ENCODE assay signal across 20 cellular contexts in genomic region chr15:59347915-59348314, GRCh38. TPM values are rescaled to one million over a fixed set of nuclear protein-coding genes. Genes with fewer than 3 reads are reported as not detected.
DNase-seq lines count a peak whose midpoint lies in the region; FAIRE-seq and TF ChIP-seq lines count a peak whose summit lies in the region.
"Had no signal": no experiment of that assay in that cellular context is flagged by ENCODE, and none has a peak within 500 bp of the region (broad histone marks: within the 10 kb centered on the region; RNA-seq: fewer than 3 reads in every experiment).

No MANE protein-coding gene starts in this region.

- peaks cover 21% of the 10 kb centered on the region for H3F3A ChIP-seq in SU-DHL-6 (ENCODE audit: insufficient read depth)

- peaks cover 62% of the 10 kb centered on the region for H4K20me1 ChIP-seq in SU-DHL-6 (ENCODE audit: low read depth, low read length)

- H3K27ac Mint-ChIP-seq in Calu3 (ENCODE audit: unreplicated experiment) (no peak overlapping the region), type B pancreatic cell (no peak overlapping the region)
- H3K27ac Mint-ChIP-seq: CD8-positive, alpha-beta T cell had no signal

- no peak overlapping the region for H3K4me3 ChIP-seq in HUES48 (ENCODE audit: low read depth, low read length)
- no peak overlapping the region for H3K4me3 ChIP-seq in SU-DHL-6 (ENCODE audit: insufficient read depth, low read length, poor library complexity, severe bottlenecking)
- no peak overlapping the region for H3K4me3 ChIP-seq in mesenchymal stem cell (ENCODE audit: insufficient read depth in 1 of 2, low read depth in 1 of 2, low read length in 2 of 2)
- H3K4me3 ChIP-seq: HAP-1 had no signal

- H3K79me2 ChIP-seq in SU-DHL-6 (ENCODE audit: insufficient read depth, low read length) = peaks cover 100% of the 10 kb centered on the region

- no peak overlapping the region for H2BK15ac ChIP-seq in mesenchymal stem cell (ENCODE audit: low read depth, poor library complexity, severe bottlenecking)

- H4K91ac ChIP-seq in mesenchymal stem cell (ENCODE audit: low read length) = no peak overlapping the region

- H3K4me1 Mint-ChIP-seq in Calu3 (ENCODE audit: low read depth, unreplicated experiment) = peaks cover 82% of the 10 kb centered on the region
- H3K4me1 Mint-ChIP-seq in type B pancreatic cell (ENCODE audit: unreplicated experiment) = peaks cover 14% of the 10 kb centered on the region

- no peak overlapping the region for H2BK5ac ChIP-seq in mesenchymal stem cell (ENCODE audit: low read depth, low read length, poor library complexity, severe bottlenecking)

- H3K36me3 ChIP-seq in HUES48 (ENCODE audit: control insufficient read depth, insufficient read depth, low read length) (no peaks in the 10 kb centered on the region), SU-DHL-6 (ENCODE audit: low read length) (peaks cover 3% of the 10 kb centered on the region; the same call in 1 of the 2 replicates), mesenchymal stem cell (ENCODE audit: control insufficient read depth in 1 of 2, insufficient read depth in 2 of 2, low read depth in 1 of 2, low read length in 2 of 2) (peaks cover 3 to 41% of the 10 kb centered on the region in 2 experiments)
- H3K36me3 ChIP-seq: HAP-1 had no signal

- CTCF ChIA-PET in Calu3 (lab: Charles Lee) = no interaction called here

- H3K23ac ChIP-seq in mesenchymal stem cell (ENCODE audit: low read length in 2 of 2) = no peak overlapping the region

- H3K9me3 ChIP-seq in HUES48 (ENCODE audit: control insufficient read depth, insufficient read depth, low read length) = no peaks in the 10 kb centered on the region
- H3K9me3 ChIP-seq in SU-DHL-6 (ENCODE audit: insufficient read depth, low read length) = no peaks in the 10 kb centered on the region
- no peaks in the 10 kb centered on the region for H3K9me3 ChIP-seq in mesenchymal stem cell (ENCODE audit: control insufficient read depth, low read length)
- H3K9me3 ChIP-seq: HAP-1 had no signal

- H3K79me1 ChIP-seq in mesenchymal stem cell (replicated peaks; ENCODE audit: low read length, poor library complexity, severe bottlenecking) = peaks cover 18% of the 10 kb centered on the region

- no peak overlapping the region for H3K14ac ChIP-seq in mesenchymal stem cell (ENCODE audit: low read length in 2 of 2)

- DNase-seq in GM12891 (ENCODE audit: insufficient read length, low spot score) = no peak
- DNase-seq in mesenchymal stem cell = no peak
- DNase-seq in substantia nigra (lab: John Stamatoyannopoulos, UW) = no peak
- DNase-seq in Calu3 = no peak
- no peak for DNase-seq in type B pancreatic cell (ENCODE audit: extremely low spot score, unreplicated experiment)
- DNase-seq: C1 segment of cervical spinal cord; CD8-positive, alpha-beta T cell; DMS153; KBM-7; NCI-H1092; NCI-H1436 treated with DMSO at 0.1 percent for 48 hours; NCI-H2029; NCI-H2171 treated with DMSO at 0.1 percent for 48 hours; NCI-H446; NCI-H748 treated with DMSO at 0.1 percent for 48 hours; T-helper 1 cell had no signal

- no TSS peak for BruUV-seq in Calu3 (replicated peaks; lab: Mats Ljungman, UMichigan)

- H2BK120ac ChIP-seq in mesenchymal stem cell (ENCODE audit: low read depth, low read length) = no peak overlapping the region

- no peak overlapping the region for H4K8ac ChIP-seq in mesenchymal stem cell (ENCODE audit: low read length)

- no peak overlapping the region for H3K18ac ChIP-seq in mesenchymal stem cell (ENCODE audit: low read depth in 1 of 2, low read length in 2 of 2)

- H2BK12ac ChIP-seq in mesenchymal stem cell (ENCODE audit: low read length in 2 of 2) = no peak overlapping the region

- H3K4ac ChIP-seq in mesenchymal stem cell (ENCODE audit: low read depth in 1 of 2, low read length in 2 of 2) = no peak overlapping the region

- H3K27ac ChIP-seq in HUES48 (ENCODE audit: low read depth, low read length) (peak overlapping the region; percentile 60), SU-DHL-6 (ENCODE audit: low read depth, low read length) (peak overlapping the region; percentile 9; the same call in 1 of the 2 replicates), mesenchymal stem cell (ENCODE audit: low read length, poor library complexity, severe bottlenecking) (no peak overlapping the region), substantia nigra (ENCODE audit: low read depth, low read length, poor library complexity, severe bottlenecking) (no peak overlapping the region)

- H3K4me3 Mint-ChIP-seq in Calu3 (ENCODE audit: low read depth, unreplicated experiment) = no peak overlapping the region
- no peak overlapping the region for H3K4me3 Mint-ChIP-seq in type B pancreatic cell
- H3K4me3 Mint-ChIP-seq: CD8-positive, alpha-beta T cell had no signal

- H3K9ac ChIP-seq in HUES48 (ENCODE audit: low read depth, low read length) = peak overlapping the region; percentile 37; the same call in 1 of the 2 replicates
- H3K9ac ChIP-seq in SU-DHL-6 (ENCODE audit: low read length) = no peak overlapping the region
- H3K9ac ChIP-seq in mesenchymal stem cell (ENCODE audit: low read length) = no peak overlapping the region

- H3K4me1 ChIP-seq in HUES48 (ENCODE audit: control insufficient read depth, insufficient read depth, low read length) (peaks cover 50% of the 10 kb centered on the region), mesenchymal stem cell (ENCODE audit: control insufficient read depth, insufficient read depth, low read depth, low read length) (peaks cover 4% of the 10 kb centered on the region)
- H3K4me1 ChIP-seq: HAP-1 had no signal

- TF ChIP-seq CTCF in SU-DHL-6 (IDR thresholded peaks at IDR 0.05; ENCODE audit: insufficient read depth, low read length, poor library complexity, severe bottlenecking) (no peak), Calu3 (IDR thresholded peaks at IDR 0.05; ENCODE audit: unreplicated experiment) (no peak), type B pancreatic cell (conservative IDR thresholded peaks at IDR 0.05) (no peak)

- WGBS in mesenchymal stem cell = 95% methylated on average over 4 of the region's 5 CpGs

- peak overlapping the region; percentile 61 for H2AK5ac ChIP-seq in mesenchymal stem cell (ENCODE audit: low read length, severe bottlenecking)

- no peaks in the 10 kb centered on the region for H3K9me2 ChIP-seq in SU-DHL-6 (replicated peaks; ENCODE audit: insufficient read depth, low read length)

- FAIRE-seq in GM12891 (lab: Jason Lieb, UNC) = peak; percentile 62
- FAIRE-seq: G401.6 had no signal

- no peak overlapping the region for H3K4me2 ChIP-seq in SU-DHL-6 (ENCODE audit: low read depth, low read length, poor library complexity, severe bottlenecking)
- H3K4me2 ChIP-seq in mesenchymal stem cell (ENCODE audit: low read length, poor library complexity, severe bottlenecking) = no peak overlapping the region

- intact Hi-C loops in Calu3 (cut with micrococcal nuclease; ENCODE audit: unreplicated experiment) = no loop called here

- H2AFZ ChIP-seq in SU-DHL-6 (ENCODE audit: low read depth, low read length, severe bottlenecking) (no peak overlapping the region), mesenchymal stem cell (ENCODE audit: low read depth, low read length) (no peak overlapping the region)

- H3K27me3 ChIP-seq in HUES48 (ENCODE audit: control insufficient read depth, insufficient read depth, low read length) (no peaks in the 10 kb centered on the region), SU-DHL-6 (ENCODE audit: low read length) (no peaks in the 10 kb centered on the region), mesenchymal stem cell (ENCODE audit: control insufficient read depth in 1 of 2, insufficient read depth in 1 of 2, low read length in 2 of 2) (no peaks in the 10 kb centered on the region)

- TF ChIP-seq POLR2A in GM12891 (IDR thresholded peaks at IDR 0.05; ENCODE audit: low read depth, low read length) = no peak

- no peaks in the 10 kb centered on the region for H3K27me3 Mint-ChIP-seq in Calu3 (ENCODE audit: unreplicated experiment)
- no peaks in the 10 kb centered on the region for H3K27me3 Mint-ChIP-seq in type B pancreatic cell

- H3K36me3 Mint-ChIP-seq in Calu3 (ENCODE audit: insufficient read depth, unreplicated experiment) = peaks cover 62% of the 10 kb centered on the region
- H3K36me3 Mint-ChIP-seq in type B pancreatic cell = peaks cover 4% of the 10 kb centered on the region
- H3K36me3 Mint-ChIP-seq: CD8-positive, alpha-beta T cell had no signal

- no peaks in the 10 kb centered on the region for H3K9me3 Mint-ChIP-seq in Calu3 (ENCODE audit: low read depth, unreplicated experiment)
- H3K9me3 Mint-ChIP-seq in type B pancreatic cell = peaks cover 12% of the 10 kb centered on the region
- H3K9me3 Mint-ChIP-seq: CD8-positive, alpha-beta T cell had no signal

TF ChIP-seq in GM12891, 5 proteins besides CTCF, POLR2A, EP300 and RAD21:
- TF ChIP-seq PAX5 (IDR thresholded peaks at IDR 0.05; ENCODE audit: insufficient read depth, low read length, severe bottlenecking) (no peak), POU2F2 (IDR thresholded peaks at IDR 0.05; ENCODE audit: low read depth, low read length) (no peak), SPI1 (IDR thresholded peaks at IDR 0.05; ENCODE audit: low read depth, low read length) (no peak), TAF1 (IDR thresholded peaks at IDR 0.05; ENCODE audit: low read depth, low read length) (no peak), POLR2AphosphoS5 (IDR thresholded peaks at IDR 0.05; ENCODE audit: low read depth, low read length) (no peak)

RNA-seq across cellular contexts. Expression of gene MYO1E, which starts 24.8 kb away (rescaled TPM):
- 94.9 TPM for polyA plus RNA-seq in GM12891 (2012; ENCODE audit: low read depth, missing spikeins)
- 86.7 TPM for polyA plus RNA-seq in mesenchymal stem cell (2013, experiment 1 of 2)
- 85.0 TPM for polyA plus RNA-seq in mesenchymal stem cell (2013, experiment 2 of 2)
- total RNA-seq in Calu3 (2022) (617 and 655 TPM in 2 replicates), type B pancreatic cell (ENCODE audit: low replicate concordance) (55.6 and 59.8 TPM in 2 replicates)

Comparison
In these comparisons a context has a peak if more than half of its experiments do, and no peak if none do; other contexts are left out.
1. H3K27ac ChIP-seq: peak in HUES48 (single experiment) and SU-DHL-6 (single experiment); none in mesenchymal stem cell (single experiment) and substantia nigra (single experiment).
2. RNA of gene MYO1E, which starts 24.8 kb away (total RNA-seq): 617 to 655 TPM in Calu3; 55.6 to 59.8 TPM in type B pancreatic cell; every median in the first group is over 10 times any median in the second.